24 cellular contexts compared by ENCODE assay signal in the genomic region with DNA sequence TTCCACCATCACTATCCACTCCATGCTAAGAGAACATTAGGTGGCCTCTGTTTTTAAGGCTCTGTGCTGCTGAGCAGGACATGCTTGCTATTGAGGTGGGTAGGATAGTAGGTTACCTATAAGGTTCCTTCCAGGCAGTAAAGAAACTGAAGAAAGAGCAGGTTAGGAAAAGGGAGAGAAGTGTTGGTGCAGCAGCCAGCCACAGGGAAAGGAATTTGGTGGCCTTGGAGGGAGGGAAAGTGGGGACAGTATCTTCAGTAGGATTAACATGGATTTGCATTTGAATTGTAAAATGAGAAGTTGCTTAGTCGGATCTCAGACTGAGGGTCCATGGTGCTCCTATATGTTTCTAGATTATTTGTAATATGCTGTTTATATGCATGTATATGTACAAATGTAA. TPM values are rescaled to one million over a fixed set of nuclear protein-coding genes. Genes with fewer than 3 reads are reported as not detected.
DNase-seq lines count a peak whose midpoint lies in the region; ATAC-seq, FAIRE-seq and TF ChIP-seq lines count a peak whose summit lies in the region.
"Had no signal": no experiment of that assay in that cellular context is flagged by ENCODE, and none has a peak within 500 bp of the region (broad histone marks: within the 10 kb centered on the region; RNA-seq: fewer than 3 reads in every experiment).

No MANE protein-coding gene starts in this region.

- FAIRE-seq in GM12878 (lab: Jason Lieb, UNC): peak; percentile 23
- FAIRE-seq: A204.1, TTC549 had no signal

- TF ChIP-seq EP300 in GM12878 (IDR thresholded peaks at IDR 0.05; ENCODE audit: borderline replicate concordance in 1 of 2, control insufficient read depth in 1 of 2, low read depth in 2 of 2, low read length in 2 of 2): no peak

- 100% methylated on average over 1 of the region's 1 CpG for WGBS in GM12878 (ENCODE audit: insufficient coverage, insufficient replicate concordance, low lambda C conversion rate, missing lambda C conversion rate)
- 100% methylated on average over 1 of the region's 1 CpG for WGBS in mammary epithelial cell (ENCODE audit: low coverage, missing lambda C conversion rate)

- dilution Hi-C loops in mammary epithelial cell (cut with HindIII; ENCODE audit: low sequenced_read_pairs): no loop called here

- no peak for DNase-seq in activated CD4-positive, alpha-beta T cell treated with anti-CD3 and anti-CD28 coated beads, Interleukin-2, amount 10 ng/mL, durations not matched to agents 24 days and 14 days
- no peak for DNase-seq in activated CD4-positive, alpha-beta T cell treated with anti-CD3 and anti-CD28 coated beads, Interleukin-2, amount 50 U/mL, for 4 hours
- DNase-seq in GM12878 (ENCODE audit: low read depth, low spot score): no peak
- DNase-seq in natural killer cell treated with Interleukin-12 subunit alpha and Interleukin-12 subunit beta and Interleukin-15 and Interleukin-18, amount 100 ng/mL, for 72 hours (ENCODE audit: low spot score): no peak
- no peak for DNase-seq in NCI-H446 (lab: John Stamatoyannopoulos, UW)
- DNase-seq in mammary epithelial cell: no peak
- DNase-seq: activated CD8-positive, alpha-beta memory T cell treated with anti-CD3 and anti-CD28 coated beads for 24 hours; activated gamma-delta T cell treated with Interleukin-2 at 50 U/mL for 16 hours; esophagus squamous epithelium; glutamatergic neuron; H9; NCI-H1092 treated with DMSO at 0.1 percent for 48 hours; NCI-H526; PC-3; SJCRH30; stimulated activated CD4-positive, alpha-beta T cell treated with anti-CD3 and anti-CD28 coated beads, Interleukin-12 subunit alpha, Interleukin-12 subunit beta, amount 100 ng/mL, for 4 hours; trophoblast cell had no signal

- no TSS peak for BruUV-seq in GM12878 (replicated peaks; lab: Mats Ljungman, UMichigan)
- no TSS peak for BruUV-seq in mammary epithelial cell (replicated peaks; lab: Mats Ljungman, UMichigan)

- H3K4me3 Mint-ChIP-seq in activated CD4-positive, alpha-beta T cell treated with anti-CD3 and anti-CD28 coated beads, Interleukin-2, amount 10 ng/mL, durations not matched to agents 24 days and 14 days: no peak overlapping the region
- peak overlapping the region in 3 of 4 donors; percentile 18 to 92 (median 75) for H3K4me3 Mint-ChIP-seq in IgD-negative memory B cell
- peak overlapping the region; percentile 65 for H3K4me3 Mint-ChIP-seq in natural killer cell treated with Interleukin-12 subunit alpha and Interleukin-12 subunit beta and Interleukin-15 and Interleukin-18, amount 100 ng/mL, for 72 hours

- H3K36me3 ChIP-seq in GM12878 (ENCODE audit: control insufficient read depth in 2 of 2, insufficient read depth in 2 of 2, low read length in 1 of 2) (no peaks in the 10 kb centered on the region), mammary epithelial cell (ENCODE audit: insufficient read depth, low read length) (no peaks in the 10 kb centered on the region)
- H3K36me3 ChIP-seq: esophagus squamous epithelium, SJCRH30 had no signal

- peaks cover 10% of the 10 kb centered on the region for H3K4me1 Mint-ChIP-seq in activated CD4-positive, alpha-beta T cell treated with anti-CD3 and anti-CD28 coated beads, Interleukin-2, amount 10 ng/mL, durations not matched to agents 24 days and 14 days
- H3K4me1 Mint-ChIP-seq in IgD-negative memory B cell: peaks cover 9 to 18% (median 14%) of the 10 kb centered on the region in 3 donors
- H3K4me1 Mint-ChIP-seq in natural killer cell treated with Interleukin-12 subunit alpha and Interleukin-12 subunit beta and Interleukin-15 and Interleukin-18, amount 100 ng/mL, for 72 hours (ENCODE audit: low read depth in 2 of 2): peaks cover 12 to 14% of the 10 kb centered on the region in 2 donors

- H3K9me3 ChIP-seq in GM12878 (replicated peaks; ENCODE audit: control insufficient read depth, insufficient read depth, low read length): no peaks in the 10 kb centered on the region
- no peaks in the 10 kb centered on the region for H3K9me3 ChIP-seq in mammary epithelial cell (replicated peaks; ENCODE audit: insufficient read depth, low read length)
- H3K9me3 ChIP-seq: esophagus squamous epithelium, SJCRH30 had no signal

- H3K9me3 Mint-ChIP-seq in activated CD4-positive, alpha-beta T cell treated with anti-CD3 and anti-CD28 coated beads, Interleukin-2, amount 10 ng/mL, durations not matched to agents 24 days and 14 days: no peaks in the 10 kb centered on the region
- H3K9me3 Mint-ChIP-seq in IgD-negative memory B cell: no peaks in the 10 kb centered on the region
- peaks cover 4% of the 10 kb centered on the region for H3K9me3 Mint-ChIP-seq in natural killer cell treated with Interleukin-12 subunit alpha and Interleukin-12 subunit beta and Interleukin-15 and Interleukin-18, amount 100 ng/mL, for 72 hours
- H3K9me3 Mint-ChIP-seq: H9 had no signal

- in situ Hi-C loops in GM12878 (cut with MboI): no loop called here
- in situ Hi-C loops in mammary epithelial cell (cut with MboI; ENCODE audit: low sequenced_read_pairs in 2 of 2): loop anchor here (25.0 kb wide), 1 partner anchor 324 kb away; no protein-coding TSS in a partner anchor

- CTCF ChIA-PET in GM12878 (lab: Yijun Ruan, JAX) (interaction anchor here (0.9 to 2.3 kb wide), 6 partner anchors 10 to 83 kb away, joined by 3 to 16 read pairs (median 5); a partner anchor contains a TSS), mammary epithelial cell (lab: Charles Lee; ENCODE audit: low non-redundant PET) (no interaction called here)

- no peak overlapping the region for H3K27ac ChIP-seq in GM12878 (ENCODE audit: control insufficient read depth, insufficient read depth)
- no peak overlapping the region for H3K27ac ChIP-seq in mammary epithelial cell (ENCODE audit: insufficient read depth, low read depth, low read length)
- H3K27ac ChIP-seq: C4-2B, esophagus squamous epithelium, SJCRH30 had no signal

- ATAC-seq in GM12878 (no peak), SK-N-SH treated with all-trans-retinoic acid at 6 μM for 48 hours (no peak)
- ATAC-seq in natural killer cell treated with Interleukin-12 subunit alpha and Interleukin-12 subunit beta and Interleukin-15 and Interleukin-18, amount 100 ng/mL, for 72 hours: no peak
- ATAC-seq: PC-3 had no signal

- no peak for TF ChIP-seq RAD21 in GM12878 (IDR thresholded peaks at IDR 0.05; ENCODE audit: insufficient read depth, low read depth, low read length)

- H3K4me3 ChIP-seq in GM12878 (no peak overlapping the region), mammary epithelial cell (replicated peaks in 1 of 3; ENCODE audit: insufficient read depth in 1 of 3, low read depth in 2 of 3, low read length in 3 of 3) (no peak overlapping the region)
- H3K4me3 ChIP-seq: esophagus squamous epithelium, lung, SJCRH30 had no signal

- RAD21 ChIA-PET in GM12878 (lab: Charles Lee; ENCODE audit: unreplicated experiment): interaction anchor here (0.8 to 1.5 kb wide), 11 partner anchors 8 to 262 kb away, joined by 3 to 14 read pairs (median 3); a partner anchor contains a TSS

- H3K27me3 ChIP-seq in GM12878 (replicated peaks in 1 of 2; ENCODE audit: control insufficient read depth in 2 of 2, insufficient read depth in 2 of 2, low read length in 1 of 2) (no peaks in the 10 kb centered on the region), mammary epithelial cell (ENCODE audit: insufficient read depth, low read length) (no peaks in the 10 kb centered on the region)
- H3K27me3 ChIP-seq: esophagus squamous epithelium, SJCRH30 had no signal

- intact Hi-C loops in activated CD4-positive, alpha-beta T cell treated with anti-CD3 and anti-CD28 coated beads, Interleukin-2, amount 10 ng/mL, durations not matched to agents 24 days and 14 days (cut with micrococcal nuclease): no loop called here
- intact Hi-C loops in GM12878 (cut with micrococcal nuclease; ENCODE audit: unreplicated experiment) (no loop called here), mammary epithelial cell (cut with micrococcal nuclease) (no loop called here)

- TF ChIP-seq POLR2A in GM12878 (IDR thresholded peaks at IDR 0.05; ENCODE audit: low read depth, low read length): no peak

- SMC1A ChIA-PET in GM12878 (lab: Charles Lee; ENCODE audit: uncharacterized antibody, unreplicated experiment): interaction anchor here (0.6 to 2.0 kb wide), 12 partner anchors 10 to 1466 kb away, joined by 3 to 21 read pairs (median 4); no protein-coding TSS in a partner anchor

- peak overlapping the region; percentile 85 for H2AFZ ChIP-seq in GM12878 (ENCODE audit: control insufficient read depth, low read depth, low read length)
- no peak overlapping the region for H2AFZ ChIP-seq in mammary epithelial cell (ENCODE audit: low read depth, low read length)

- POLR2A ChIA-PET in GM12878 (lab: Charles Lee): interaction anchor here (1.5 to 1.6 kb wide), 2 partner anchors 9 to 85 kb away, joined by 3 to 4 read pairs; no protein-coding TSS in a partner anchor

- no peaks in the 10 kb centered on the region for H3K36me3 Mint-ChIP-seq in activated CD4-positive, alpha-beta T cell treated with anti-CD3 and anti-CD28 coated beads, Interleukin-2, amount 10 ng/mL, durations not matched to agents 24 days and 14 days (ENCODE audit: low read depth)
- H3K36me3 Mint-ChIP-seq in IgD-negative memory B cell: peaks cover 8% of the 10 kb centered on the region
- H3K36me3 Mint-ChIP-seq in natural killer cell treated with Interleukin-12 subunit alpha and Interleukin-12 subunit beta and Interleukin-15 and Interleukin-18, amount 100 ng/mL, for 72 hours: no peaks in the 10 kb centered on the region

- no peaks in the 10 kb centered on the region for H3K79me2 ChIP-seq in GM12878 (ENCODE audit: control insufficient read depth, insufficient read depth, low read length)
- H3K79me2 ChIP-seq in mammary epithelial cell (ENCODE audit: insufficient read depth, low read length): no peaks in the 10 kb centered on the region

- no peak overlapping the region for H3K9ac ChIP-seq in GM12878 (ENCODE audit: control insufficient read depth, insufficient read depth, low read length)
- H3K9ac ChIP-seq in mammary epithelial cell (ENCODE audit: insufficient read depth, low read length): no peak overlapping the region

- TF ChIP-seq CTCF in GM12878 (IDR thresholded peaks at IDR 0.05 in 2 of 3, conservative IDR thresholded peaks at IDR 0.05 in 1 of 3; ENCODE audit: control insufficient read depth in 2 of 3, extremely low read depth in 1 of 3, insufficient read depth in 1 of 3, low read depth in 3 of 3, low read length in 3 of 3) (no peak), mammary epithelial cell (conservative IDR thresholded peaks at IDR 0.05 in 1 of 2, IDR thresholded peaks at IDR 0.05 in 1 of 2; ENCODE audit: extremely low read depth in 1 of 2, insufficient read depth in 1 of 2, low read depth in 1 of 2, low read length in 2 of 2) (no peak)

- H4K20me1 ChIP-seq in GM12878 (ENCODE audit: control insufficient read depth, insufficient read depth) (no peaks in the 10 kb centered on the region), mammary epithelial cell (ENCODE audit: insufficient read depth, low read length) (no peaks in the 10 kb centered on the region)

- H3K4me2 ChIP-seq in GM12878 (ENCODE audit: control insufficient read depth, insufficient read depth) (no peak overlapping the region), mammary epithelial cell (ENCODE audit: insufficient read depth, low read depth, low read length) (no peak overlapping the region)

- H3K27ac Mint-ChIP-seq in activated CD4-positive, alpha-beta T cell treated with anti-CD3 and anti-CD28 coated beads, Interleukin-2, amount 10 ng/mL, durations not matched to agents 24 days and 14 days: peak overlapping the region; percentile 73
- H3K27ac Mint-ChIP-seq in IgD-negative memory B cell: peak overlapping the region; percentile 43 to 96 (median 75)
- H3K27ac Mint-ChIP-seq in natural killer cell treated with Interleukin-12 subunit alpha and Interleukin-12 subunit beta and Interleukin-15 and Interleukin-18, amount 100 ng/mL, for 72 hours: peak overlapping the region; percentile 70 to 98

- H3K27me3 Mint-ChIP-seq in activated CD4-positive, alpha-beta T cell treated with anti-CD3 and anti-CD28 coated beads, Interleukin-2, amount 10 ng/mL, durations not matched to agents 24 days and 14 days: no peaks in the 10 kb centered on the region
- H3K27me3 Mint-ChIP-seq in IgD-negative memory B cell: no peaks in the 10 kb centered on the region
- H3K27me3 Mint-ChIP-seq in natural killer cell treated with Interleukin-12 subunit alpha and Interleukin-12 subunit beta and Interleukin-15 and Interleukin-18, amount 100 ng/mL, for 72 hours: no peaks in the 10 kb centered on the region

- H3K4me1 ChIP-seq in GM12878 (ENCODE audit: control insufficient read depth, insufficient read depth, low read length) (0 out of 2 replicates have a peak, but pooled peaks cover 5% of the 10 kb centered on the region), mammary epithelial cell (ENCODE audit: insufficient read depth, low read length) (peaks cover 7% of the 10 kb centered on the region)
- H3K4me1 ChIP-seq: SJCRH30 had no signal

RNA-seq across cellular contexts. Expression of a gene that starts 49.2 kb away (rescaled TPM):
- total RNA-seq in activated CD4-positive, alpha-beta T cell treated with anti-CD3 and anti-CD28 coated beads, Interleukin-2, amount 10 ng/mL, durations not matched to agents 24 days and 14 days: not detected in 2 replicates
- polyA plus RNA-seq in IgD-negative memory B cell (0.08 TPM), GM12878 (2011; rRNA removed) (not detected in 2 replicates), GM12878 (2014; fragmentation: Illumina TruSeq; extraction: Trizol) (not detected in 2 replicates), GM12878 (2014; fragmentation: Nextera tagmentation; extraction: Ambion mirVana) (under 1 TPM; 0.04 to 0.06 TPM), GM12878 (2014; rRNA removed) (not detected in 2 replicates), GM12878 (2016; fragmentation: Nextera tagmentation; extraction: Ambion mirVana) (under 1 TPM; 0.35 to 0.71 TPM), mammary epithelial cell (not detected)
- not detected in 2 replicates for total RNA-seq in GM12878 (2013; cell fraction: nucleolus; rRNA removed)
- total RNA-seq in GM12878 (2014; rRNA removed) (not detected in 2 replicates), GM12878 (2014; rRNA removed; fragmentation: Illumina TruSeq; extraction: Trizol) (not detected in 2 replicates), GM12878 (2021) (not detected in 2 replicates), mammary epithelial cell (under 1 TPM in 1 of 2 donors, not detected in 1; 0.17 TPM)
- 0.37 TPM for polyA plus RNA-seq in GM12878 (2011; ENCODE audit: low read depth)
- polyA plus RNA-seq in GM12878 (2011; cell fraction: cytosol; rRNA removed): not detected in 2 replicates
- polyA plus RNA-seq in GM12878 (2011; cell fraction: nucleus; rRNA removed): not detected in 2 replicates
- 0.09 and 0.15 TPM in 2 replicates for polyA plus RNA-seq in GM12878 (2012)
- polyA minus RNA-seq in GM12878 (2011; rRNA and poly(A)+ RNA removed): not detected in 2 replicates
- not detected in 2 replicates for polyA minus RNA-seq in GM12878 (2011; cell fraction: cytosol; rRNA and poly(A)+ RNA removed)
- polyA minus RNA-seq in GM12878 (2011; cell fraction: nucleus; rRNA and poly(A)+ RNA removed): not detected in 2 replicates
- not detected for total RNA-seq in natural killer cell treated with Interleukin-12 subunit alpha and Interleukin-12 subunit beta and Interleukin-15 and Interleukin-18, amount 100 ng/mL, for 72 hours
- polyA minus RNA-seq in mammary epithelial cell: not detected
- total RNA-seq: H9, PC-3, SJCRH30 had no signal
- polyA plus RNA-seq: neural cell had no signal
